2 cellular contexts compared by ENCODE assay signal in genomic region chr4:86980230-86980629, GRCh38.
TF ChIP-seq lines count a peak whose summit lies in the region.

No MANE protein-coding gene starts in this region.

TF ChIP-seq in HEK293, 187 proteins besides CTCF, POLR2A, EP300 and RAD21:
- TF ChIP-seq, protein P1, sequence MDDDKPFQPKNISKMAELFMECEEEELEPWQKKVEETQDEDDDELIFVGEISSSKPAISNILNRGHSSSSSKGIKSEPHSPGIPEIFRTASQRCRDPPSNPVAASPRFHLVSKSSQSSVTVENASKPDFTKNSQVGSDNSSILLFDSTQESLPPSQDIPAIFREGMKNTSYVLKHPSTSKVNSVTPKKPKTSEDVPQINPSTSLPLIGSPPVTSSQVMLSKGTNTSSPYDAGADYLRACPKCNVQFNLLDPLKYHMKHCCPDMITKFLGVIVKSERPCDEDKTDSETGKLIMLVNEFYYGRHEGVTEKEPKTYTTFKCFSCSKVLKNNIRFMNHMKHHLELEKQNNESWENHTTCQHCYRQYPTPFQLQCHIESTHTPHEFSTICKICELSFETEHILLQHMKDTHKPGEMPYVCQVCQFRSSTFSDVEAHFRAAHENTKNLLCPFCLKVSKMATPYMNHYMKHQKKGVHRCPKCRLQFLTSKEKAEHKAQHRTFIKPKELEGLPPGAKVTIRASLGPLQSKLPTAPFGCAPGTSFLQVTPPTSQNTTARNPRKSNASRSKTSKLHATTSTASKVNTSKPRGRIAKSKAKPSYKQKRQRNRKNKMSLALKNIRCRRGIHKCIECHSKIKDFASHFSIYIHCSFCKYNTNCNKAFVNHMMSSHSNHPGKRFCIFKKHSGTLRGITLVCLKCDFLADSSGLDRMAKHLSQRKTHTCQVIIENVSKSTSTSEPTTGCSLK (tag by site-specific recombination; IDR thresholded peaks at IDR 0.05), result no peak
- TF ChIP-seq ZNF121 (tag by site-specific recombination; IDR thresholded peaks at IDR 0.05), result 0 out of 2 replicates have a peak, but pooled peaks have one; percentile 9

TF ChIP-seq in GM12878, 131 proteins besides CTCF, POLR2A, EP300 and RAD21 (continued from another document):
- TF ChIP-seq IRF3 (IDR thresholded peaks at IDR 0.05) (no peak), KLF5 (IDR thresholded peaks at IDR 0.05; ENCODE audit: partially characterized antibody) (no peak), TARDBP (IDR thresholded peaks at IDR 0.05; ENCODE audit: borderline replicate concordance) (no peak), KAT2A (conservative IDR thresholded peaks at IDR 0.05; ENCODE audit: control insufficient read depth, low read depth, low read length) (no peak), CBX3 (IDR thresholded peaks at IDR 0.05; ENCODE audit: borderline replicate concordance, low read depth) (no peak)
- TF ChIP-seq, protein P2, sequence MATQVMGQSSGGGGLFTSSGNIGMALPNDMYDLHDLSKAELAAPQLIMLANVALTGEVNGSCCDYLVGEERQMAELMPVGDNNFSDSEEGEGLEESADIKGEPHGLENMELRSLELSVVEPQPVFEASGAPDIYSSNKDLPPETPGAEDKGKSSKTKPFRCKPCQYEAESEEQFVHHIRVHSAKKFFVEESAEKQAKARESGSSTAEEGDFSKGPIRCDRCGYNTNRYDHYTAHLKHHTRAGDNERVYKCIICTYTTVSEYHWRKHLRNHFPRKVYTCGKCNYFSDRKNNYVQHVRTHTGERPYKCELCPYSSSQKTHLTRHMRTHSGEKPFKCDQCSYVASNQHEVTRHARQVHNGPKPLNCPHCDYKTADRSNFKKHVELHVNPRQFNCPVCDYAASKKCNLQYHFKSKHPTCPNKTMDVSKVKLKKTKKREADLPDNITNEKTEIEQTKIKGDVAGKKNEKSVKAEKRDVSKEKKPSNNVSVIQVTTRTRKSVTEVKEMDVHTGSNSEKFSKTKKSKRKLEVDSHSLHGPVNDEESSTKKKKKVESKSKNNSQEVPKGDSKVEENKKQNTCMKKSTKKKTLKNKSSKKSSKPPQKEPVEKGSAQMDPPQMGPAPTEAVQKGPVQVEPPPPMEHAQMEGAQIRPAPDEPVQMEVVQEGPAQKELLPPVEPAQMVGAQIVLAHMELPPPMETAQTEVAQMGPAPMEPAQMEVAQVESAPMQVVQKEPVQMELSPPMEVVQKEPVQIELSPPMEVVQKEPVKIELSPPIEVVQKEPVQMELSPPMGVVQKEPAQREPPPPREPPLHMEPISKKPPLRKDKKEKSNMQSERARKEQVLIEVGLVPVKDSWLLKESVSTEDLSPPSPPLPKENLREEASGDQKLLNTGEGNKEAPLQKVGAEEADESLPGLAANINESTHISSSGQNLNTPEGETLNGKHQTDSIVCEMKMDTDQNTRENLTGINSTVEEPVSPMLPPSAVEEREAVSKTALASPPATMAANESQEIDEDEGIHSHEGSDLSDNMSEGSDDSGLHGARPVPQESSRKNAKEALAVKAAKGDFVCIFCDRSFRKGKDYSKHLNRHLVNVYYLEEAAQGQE (IDR thresholded peaks at IDR 0.05; ENCODE audit: low read depth, low read length), result no peak
